In the genomic region with DNA sequence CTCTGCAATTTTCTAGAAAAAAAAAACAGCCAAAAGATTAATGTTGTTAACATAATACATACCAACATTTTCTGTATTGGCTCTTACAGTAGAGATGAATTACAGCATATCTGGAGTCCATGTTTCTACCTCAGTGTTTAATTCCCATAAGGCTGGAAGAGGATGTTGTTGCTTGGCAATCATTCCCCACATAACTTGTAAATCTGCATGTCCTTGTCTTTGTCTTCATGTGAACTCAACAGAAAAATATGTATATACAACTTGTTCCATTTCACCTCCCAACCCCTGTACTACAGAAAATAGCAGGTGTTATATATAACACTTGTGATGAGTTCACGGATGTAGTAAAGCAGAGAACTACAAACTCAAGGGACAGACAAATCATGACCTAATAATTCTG, we compare ENCODE assay signal across 19 cellular contexts.
"Had no signal": no experiment of that assay in that cellular context is flagged by ENCODE, and none has a peak within 500 bp of the region (broad histone marks: within the 10 kb centered on the region; RNA-seq: fewer than 3 reads in every experiment).

No MANE protein-coding gene starts in this region.

- H3K36me3 ChIP-seq: ascending aorta, cardiac muscle cell, lower lobe of right lung, sigmoid colon, spleen, upper lobe of right lung, WERI-Rb-1 had no signal

- H3K27ac ChIP-seq: ascending aorta, cardiac muscle cell, lower lobe of right lung, sigmoid colon, spleen, testis, upper lobe of right lung, WERI-Rb-1 had no signal

- H3K27me3 ChIP-seq: ascending aorta, cardiac muscle cell, sigmoid colon, spleen, testis, upper lobe of right lung had no signal

- H3K36me3 Mint-ChIP-seq: activated naive CD4-positive, alpha-beta T cell treated with anti-CD3 and anti-CD28 coated beads, Interleukin-2, amount 50 U/mL, for 24 hours; immature natural killer cell; stimulated activated memory B cell treated with anti-CD40 and anti-IgM and Interleukin-4, amounts not matched to agents 10 μg/mL and 1 μg/mL and 100 μg/mL, for 72 hours had no signal

- ATAC-seq: left cardiac atrium; lower lobe of right lung; stimulated activated memory B cell treated with anti-CD40 and anti-IgM and Interleukin-4, amounts not matched to agents 10 μg/mL and 1 μg/mL and 100 μg/mL, for 72 hours; upper lobe of right lung had no signal

- H3K4me1 ChIP-seq: ascending aorta, lower lobe of right lung, spleen, testis, upper lobe of right lung had no signal

- H3K27me3 Mint-ChIP-seq: activated naive CD4-positive, alpha-beta T cell treated with anti-CD3 and anti-CD28 coated beads, Interleukin-2, amount 50 U/mL, for 24 hours; stimulated activated memory B cell treated with anti-CD40 and anti-IgM and Interleukin-4, amounts not matched to agents 10 μg/mL and 1 μg/mL and 100 μg/mL, for 72 hours had no signal

- H3K4me1 Mint-ChIP-seq: activated naive CD4-positive, alpha-beta T cell treated with anti-CD3 and anti-CD28 coated beads, Interleukin-2, amount 50 U/mL, for 24 hours; immature natural killer cell; nephron progenitor cell; stimulated activated memory B cell treated with anti-CD40 and anti-IgM and Interleukin-4, amounts not matched to agents 10 μg/mL and 1 μg/mL and 100 μg/mL, for 72 hours had no signal

- H3K4me3 Mint-ChIP-seq: activated naive CD4-positive, alpha-beta T cell treated with anti-CD3 and anti-CD28 coated beads, Interleukin-2, amount 50 U/mL, for 24 hours; immature natural killer cell; nephron progenitor cell; stimulated activated memory B cell treated with anti-CD40 and anti-IgM and Interleukin-4, amounts not matched to agents 10 μg/mL and 1 μg/mL and 100 μg/mL, for 72 hours had no signal

- H3K27ac Mint-ChIP-seq: activated naive CD4-positive, alpha-beta T cell treated with anti-CD3 and anti-CD28 coated beads, Interleukin-2, amount 50 U/mL, for 24 hours; immature natural killer cell; nephron progenitor cell; stimulated activated memory B cell treated with anti-CD40 and anti-IgM and Interleukin-4, amounts not matched to agents 10 μg/mL and 1 μg/mL and 100 μg/mL, for 72 hours had no signal

- H3K9me3 ChIP-seq: ascending aorta, lower lobe of right lung, testis, upper lobe of right lung had no signal

- H3K4me3 ChIP-seq: ascending aorta, cardiac muscle cell, lower lobe of right lung, spleen, testis, upper lobe of right lung had no signal

- DNase-seq: activated CD4-positive, alpha-beta T cell treated with anti-CD3 and anti-CD28 coated beads, Interleukin-2, amount 50 U/mL, for 4 hours; activated gamma-delta T cell; immature natural killer cell; left cardiac atrium; lower lobe of right lung; midbrain; nephron progenitor cell; occipital lobe; posterior cingulate gyrus; sigmoid colon; spleen; stimulated activated CD4-positive, alpha-beta T cell treated with anti-CD3 and anti-CD28 coated beads, Interleukin-4, amount 100 ng/mL, for 4 hours; testis; upper lobe of right lung; WERI-Rb-1 had no signal
